In the genomic region with DNA sequence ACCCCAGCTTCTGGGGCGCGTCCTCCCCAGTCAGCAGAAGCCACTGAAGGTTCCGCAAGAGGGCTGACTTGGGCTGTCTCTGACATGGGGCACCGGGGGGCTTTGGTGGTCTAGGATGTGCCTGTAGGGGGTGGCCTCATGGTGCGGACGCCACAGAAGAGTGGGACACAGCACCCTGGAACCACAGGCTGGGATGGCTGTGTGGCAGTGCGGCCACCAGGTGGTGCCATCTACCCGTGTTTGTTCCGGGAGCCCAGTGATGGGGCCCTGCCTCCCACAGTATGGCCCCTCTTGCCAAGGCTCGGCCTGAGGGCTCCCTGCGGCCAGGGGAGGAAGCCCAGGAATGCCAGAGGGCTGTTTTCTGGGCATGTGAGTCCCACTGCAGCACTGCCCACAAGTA, we compare ENCODE assay signal across 8 cellular contexts. TPM values are rescaled to one million over a fixed set of nuclear protein-coding genes. Genes with fewer than 3 reads are reported as not detected.
DNase-seq lines count a peak whose midpoint lies in the region; ATAC-seq and TF ChIP-seq lines count a peak whose summit lies in the region.
"Not testable (repeated sequence)": the region's sequence is repeated elsewhere in the genome, so short reads cannot be mapped to it uniquely, and the experiment has no call there.

No MANE protein-coding gene starts in this region.

- H3K27ac ChIP-seq in CD4-positive, alpha-beta T cell (ENCODE audit: low read depth, low read length); H9 (ENCODE audit: insufficient read length, low read depth, low read length); ascending aorta: not testable (repeated sequence)

- H3T11ph ChIP-seq in H9 (ENCODE audit: low read length), result not testable (repeated sequence)

- H3K23me2 ChIP-seq in H9 (ENCODE audit: insufficient read length, low read depth, low read length, poor library complexity, severe bottlenecking), result not testable (repeated sequence)

- not testable (repeated sequence) for H2AK5ac ChIP-seq in H9 (ENCODE audit: insufficient read length, low read length)

- H3K79me2 ChIP-seq in H9 (ENCODE audit: insufficient read depth, low read length), result not testable (repeated sequence)

- H2BK20ac ChIP-seq in H9 (ENCODE audit: low read depth, low read length, poor library complexity, severe bottlenecking), result not testable (repeated sequence)

- not testable (repeated sequence) for H3K23ac ChIP-seq in H9 (ENCODE audit: insufficient read length, low read depth, low read length)

- H3K27ac Mint-ChIP-seq in CD4-positive, alpha-beta T cell; H9; progenitor cell of endocrine pancreas: not testable (repeated sequence)

- not testable (repeated sequence) for H2BK5ac ChIP-seq in H9 (ENCODE audit: insufficient read length, low read length)

- POLR2A ChIA-PET in CD4-positive, alpha-beta T cell (lab: Charles Lee), result not testable (repeated sequence)

- H2BK15ac ChIP-seq in H9 (ENCODE audit: low read depth, low read length), result not testable (repeated sequence)

- not testable (repeated sequence) for H4K20me1 ChIP-seq in H9 (ENCODE audit: control insufficient read depth, insufficient read depth, insufficient read length)

- H4K8ac ChIP-seq in H9 (replicated peaks; ENCODE audit: insufficient read length, low read depth, low read length), result not testable (repeated sequence)

- TF ChIP-seq CTCF in CD4-positive, alpha-beta T cell (IDR thresholded peaks at IDR 0.05), result peak; percentile 21
- TF ChIP-seq CTCF in H9 (conservative IDR thresholded peaks at IDR 0.05) (peak; percentile 42), ascending aorta (IDR thresholded peaks at IDR 0.05) (peak in 2 of 3 experiments; percentile 13 to 29), progenitor cell of endocrine pancreas (IDR thresholded peaks at IDR 0.05; ENCODE audit: unreplicated experiment) (peak; percentile 39)

- CTCF ChIA-PET in CD4-positive, alpha-beta T cell (lab: Charles Lee), result not testable (repeated sequence)

- WGBS in H9 (ENCODE audit: extremely low coverage, insufficient read length, low lambda C conversion rate), result no CpG with 5 or more reads among the region's 11 CpGs

- H3K36me3 Mint-ChIP-seq in CD4-positive, alpha-beta T cell (ENCODE audit: low read depth); H9 (ENCODE audit: insufficient read depth in 1 of 3, low read depth in 3 of 3); progenitor cell of endocrine pancreas (ENCODE audit: insufficient read depth): not testable (repeated sequence)

- peak; percentile 98 for ATAC-seq in CD4-positive, alpha-beta T cell (ENCODE audit: poor library complexity)
- ATAC-seq in GM19328 (IDR thresholded peaks at IDR 0.05; ENCODE audit: unreplicated experiment) (peak; percentile 76), HG03097 (IDR thresholded peaks at IDR 0.05; ENCODE audit: low FRiP score, unreplicated experiment) (peak; percentile 91), SK-N-SH treated with all-trans-retinoic acid at 6 μM for 48 hours (peak; percentile 98), left ventricle myocardium superior (peak; percentile 90)

- H3K4me2 ChIP-seq in H9 (ENCODE audit: insufficient read depth, insufficient read length, low read length), result not testable (repeated sequence)

- not testable (repeated sequence) for H3K27me3 ChIP-seq in CD4-positive, alpha-beta T cell (ENCODE audit: control insufficient read depth, insufficient read depth, low read length); H9 (ENCODE audit: insufficient read depth, low read length); ascending aorta

- not testable (repeated sequence) for H3K79me1 ChIP-seq in H9 (ENCODE audit: insufficient read depth, low read depth, low read length, poor library complexity, severe bottlenecking)

- H2AFZ ChIP-seq in H9 (ENCODE audit: low read length), result not testable (repeated sequence)

- not testable (repeated sequence) for H3K4me3 ChIP-seq in ascending aorta

- not testable (repeated sequence) for H3K56ac ChIP-seq in H9 (ENCODE audit: insufficient read length, low read depth, low read length)

- not testable (repeated sequence) for H4K91ac ChIP-seq in H9 (ENCODE audit: insufficient read length, low read depth, low read length)

- not testable (repeated sequence) for H4K5ac ChIP-seq in H9 (ENCODE audit: insufficient read length, low read depth, low read length)

- H3K14ac ChIP-seq in H9 (ENCODE audit: insufficient read depth, low read length), result not testable (repeated sequence)

- not testable (repeated sequence) for H3K9me3 ChIP-seq in CD4-positive, alpha-beta T cell (ENCODE audit: control insufficient read depth, low read length); H9 (ENCODE audit: control insufficient read depth, low read depth, low read length); ascending aorta

- not testable (repeated sequence) for H3K4me1 Mint-ChIP-seq in CD4-positive, alpha-beta T cell (ENCODE audit: low read depth); H9; progenitor cell of endocrine pancreas (ENCODE audit: low read depth)

- not testable (repeated sequence) for H2BK120ac ChIP-seq in H9 (ENCODE audit: low read depth, low read length, poor library complexity, severe bottlenecking)

- not testable (repeated sequence) for H3K9me3 Mint-ChIP-seq in CD4-positive, alpha-beta T cell; H9; progenitor cell of endocrine pancreas (ENCODE audit: low read depth)

- not testable (repeated sequence) for H3K4me1 ChIP-seq in H9 (ENCODE audit: insufficient read depth, low read length); ascending aorta

- H3K36me3 ChIP-seq in ascending aorta, result not testable (repeated sequence)

- intact Hi-C loops in CD4-positive, alpha-beta T cell (cut with DNase I, micrococcal nuclease); ascending aorta (cut with DNase I); left ventricle myocardium superior (cut with micrococcal nuclease): not testable (repeated sequence)

- H3K4ac ChIP-seq in H9 (ENCODE audit: low read depth, low read length), result not testable (repeated sequence)

- H3K27me3 Mint-ChIP-seq in CD4-positive, alpha-beta T cell; H9 (ENCODE audit: low read depth); progenitor cell of endocrine pancreas: not testable (repeated sequence)

- not testable (repeated sequence) for H3K9ac ChIP-seq in H9 (ENCODE audit: extremely low read depth, insufficient read length, low read length)

- DNase-seq in CD4-positive, alpha-beta T cell, result peak in 1 of 10 experiments; percentile 1
- not testable (repeated sequence) for DNase-seq in H9; ascending aorta (ENCODE audit: low spot score in 2 of 2); left ventricle myocardium superior; progenitor cell of endocrine pancreas (ENCODE audit: low spot score, unreplicated experiment)

- not testable (repeated sequence) for H3K18ac ChIP-seq in H9 (ENCODE audit: insufficient read length, low read depth, low read length)

- not testable (repeated sequence) for H2BK12ac ChIP-seq in H9 (ENCODE audit: insufficient read length, low read depth, low read length)

- H3K4me3 Mint-ChIP-seq in CD4-positive, alpha-beta T cell; H9; progenitor cell of endocrine pancreas (ENCODE audit: low read depth): not testable (repeated sequence)

RNA-seq across cellular contexts. Expression of a gene that starts 38.6 kb away (rescaled TPM):
- 1 to 10 TPM; 2.0 to 2.7 TPM for total RNA-seq in CD4-positive, alpha-beta T cell
- total RNA-seq in H9 (2021) (3.9 TPM in 2 replicates), ascending aorta (1.5 TPM), left ventricle myocardium superior (1.4 TPM), progenitor cell of endocrine pancreas (13.2 and 13.3 TPM in 2 replicates)
